9 cellular contexts compared by ENCODE assay signal in the genomic region with DNA sequence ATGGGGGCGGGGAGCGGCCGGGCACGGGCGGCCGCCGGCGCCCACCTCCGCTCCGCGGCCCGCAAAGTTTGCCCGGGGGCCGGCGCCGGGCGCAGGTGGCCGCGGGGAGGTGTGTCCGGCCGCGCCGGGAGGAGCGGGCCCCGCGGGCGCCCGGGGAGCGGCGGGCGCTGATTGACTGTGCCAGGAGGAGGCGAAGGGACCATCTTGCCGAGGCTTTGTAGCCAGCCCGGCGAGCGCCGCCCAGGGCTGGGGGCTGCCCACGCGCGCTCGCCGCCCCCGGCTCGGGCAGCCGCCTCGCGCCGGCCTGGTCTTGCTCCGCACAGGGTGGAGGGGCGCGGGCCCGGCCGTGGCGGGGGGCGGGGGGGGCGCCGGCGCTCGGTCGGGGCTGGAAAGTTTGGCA. TPM values are rescaled to one million over a fixed set of nuclear protein-coding genes. Genes with fewer than 3 reads are reported as not detected.
DNase-seq lines count a peak whose midpoint lies in the region; ATAC-seq and TF ChIP-seq lines count a peak whose summit lies in the region.
"Had no signal": no experiment of that assay in that cellular context is flagged by ENCODE, and none has a peak within 500 bp of the region (broad histone marks: within the 10 kb centered on the region; RNA-seq: fewer than 3 reads in every experiment).

No MANE protein-coding gene starts in this region.

- H3K27me3 ChIP-seq in thyroid gland: no peaks in the 10 kb centered on the region

- DNase-seq in activated CD8-positive, alpha-beta memory T cell treated with anti-CD3 and anti-CD28 coated beads, Interleukin-2, amount 10 ng/mL, durations not matched to agents 7 days and 5 days: no peak
- DNase-seq in activated CD8-positive, alpha-beta memory T cell treated with anti-CD3 and anti-CD28 coated beads for 24 hours: no peak
- DNase-seq in iPS-NIHi7 (ENCODE audit: extremely low spot score): peak; percentile 35
- DNase-seq in thyroid gland: peak; percentile 11 to 17
- no peak for DNase-seq in NCI-H2171 (lab: John Stamatoyannopoulos, UW)
- no peak for DNase-seq in activated CD8-positive, alpha-beta memory T cell treated with anti-CD3 and anti-CD28 coated beads, Interleukin-2, amount 50 U/mL, for 4 hours

- no peaks in the 10 kb centered on the region for H3K36me3 Mint-ChIP-seq in activated CD8-positive, alpha-beta memory T cell treated with anti-CD3 and anti-CD28 coated beads, Interleukin-2, amount 10 ng/mL, durations not matched to agents 7 days and 5 days
- H3K36me3 Mint-ChIP-seq: activated naive CD8-positive, alpha-beta T cell had no signal

- H3K4me3 ChIP-seq in thyroid gland (replicated peaks in 1 of 3): peak overlapping the region in 2 of 3 donors; percentile 39 to 54

- no peaks in the 10 kb centered on the region for H3K9me3 Mint-ChIP-seq in activated CD8-positive, alpha-beta memory T cell treated with anti-CD3 and anti-CD28 coated beads, Interleukin-2, amount 10 ng/mL, durations not matched to agents 7 days and 5 days (ENCODE audit: low read depth)

- no peak for TF ChIP-seq CTCF in VCaP (conservative IDR thresholded peaks at IDR 0.05)
- no peak for TF ChIP-seq CTCF in thyroid gland (IDR thresholded peaks at IDR 0.05)

- no peak for TF ChIP-seq POLR2A in thyroid gland (IDR thresholded peaks at IDR 0.05)

- no peaks in the 10 kb centered on the region for H3K9me3 ChIP-seq in thyroid gland

- intact Hi-C loops in thyroid gland (cut with DNase I): no loop called here

- CTCF ChIA-PET in activated CD8-positive, alpha-beta memory T cell treated with anti-CD3 and anti-CD28 coated beads, Interleukin-2, amount 10 ng/mL, durations not matched to agents 7 days and 5 days (lab: Charles Lee): interaction anchor here (1.6 kb wide), 1 partner anchor 8 kb away, joined by 4 read pairs; no protein-coding TSS in a partner anchor

- peaks cover 4 to 14% of the 10 kb centered on the region in 2 donors for H3K4me1 ChIP-seq in thyroid gland

- peaks cover 26% of the 10 kb centered on the region for H3K4me1 Mint-ChIP-seq in activated CD8-positive, alpha-beta memory T cell treated with anti-CD3 and anti-CD28 coated beads, Interleukin-2, amount 10 ng/mL, durations not matched to agents 7 days and 5 days

- H3K27ac ChIP-seq in VCaP: peak overlapping the region; percentile 89; the same call in 1 of the 2 replicates
- no peak overlapping the region for H3K27ac ChIP-seq in thyroid gland

- peak; percentile 4 for ATAC-seq in activated CD8-positive, alpha-beta memory T cell treated with anti-CD3 and anti-CD28 coated beads, Interleukin-2, amount 10 ng/mL, durations not matched to agents 7 days and 5 days
- no peak for ATAC-seq in GM21528 (IDR thresholded peaks at IDR 0.05; ENCODE audit: low FRiP score, unreplicated experiment)

- H3K27me3 Mint-ChIP-seq in activated CD8-positive, alpha-beta memory T cell treated with anti-CD3 and anti-CD28 coated beads, Interleukin-2, amount 10 ng/mL, durations not matched to agents 7 days and 5 days: peaks cover 63% of the 10 kb centered on the region

- H3K27ac Mint-ChIP-seq in activated CD8-positive, alpha-beta memory T cell treated with anti-CD3 and anti-CD28 coated beads, Interleukin-2, amount 10 ng/mL, durations not matched to agents 7 days and 5 days: no peak overlapping the region
- H3K27ac Mint-ChIP-seq: activated naive CD8-positive, alpha-beta T cell had no signal

- H3K4me3 Mint-ChIP-seq in activated CD8-positive, alpha-beta memory T cell treated with anti-CD3 and anti-CD28 coated beads, Interleukin-2, amount 10 ng/mL, durations not matched to agents 7 days and 5 days: no peak overlapping the region

- H3K36me3 ChIP-seq in thyroid gland: no peaks in the 10 kb centered on the region

- WGBS in thyroid gland, 2 donors: 2% methylated on average over 18 of the region's 60 CpGs; no CpG with 5 or more reads in 1 of the 2 donors

RNA-seq across cellular contexts. Expression of a gene that starts 0.4 kb away (rescaled TPM):
- total RNA-seq in activated CD8-positive, alpha-beta memory T cell treated with anti-CD3 and anti-CD28 coated beads, Interleukin-2, amount 10 ng/mL, durations not matched to agents 7 days and 5 days: under 1 TPM; 0.09 TPM
- 10 to 100 TPM in 3 of 4 donors, 1 to 10 TPM in 1; 7.5 to 27.3 (median 23.8) TPM for total RNA-seq in thyroid gland

RNA-seq across cellular contexts. Expression of a gene that starts 58.0 kb away (rescaled TPM):
- not detected for total RNA-seq in activated CD8-positive, alpha-beta memory T cell treated with anti-CD3 and anti-CD28 coated beads, Interleukin-2, amount 10 ng/mL, durations not matched to agents 7 days and 5 days
- total RNA-seq in thyroid gland: 100 to 1,000 TPM in 3 of 4 donors, 10 to 100 TPM in 1; 83.4 to 258 (median 146) TPM

Comparison
In these comparisons a context has a peak if more than half of its experiments do, and no peak if none do; other contexts are left out.
1. DNase-seq: peak in iPS-NIHi7 (single experiment) and thyroid gland (2 of 2); none in activated CD8-positive, alpha-beta memory T cell treated with anti-CD3 and anti-CD28 coated beads, Interleukin-2, amount 10 ng/mL, durations not matched to agents 7 days and 5 days (single experiment), activated CD8-positive, alpha-beta memory T cell treated with anti-CD3 and anti-CD28 coated beads for 24 hours (single experiment), NCI-H2171 (single experiment) and activated CD8-positive, alpha-beta memory T cell treated with anti-CD3 and anti-CD28 coated beads, Interleukin-2, amount 50 U/mL, for 4 hours (single experiment).
2. RNA of a gene that starts 0.4 kb away (total RNA-seq): 7.5 to 27.3 TPM in thyroid gland; 0.09 TPM in activated CD8-positive, alpha-beta memory T cell treated with anti-CD3 and anti-CD28 coated beads, Interleukin-2, amount 10 ng/mL, durations not matched to agents 7 days and 5 days; every median in the first group is over 4 times any median in the second.
3. RNA of a gene that starts 58.0 kb away (total RNA-seq): 83.4 to 258 TPM in thyroid gland; not detected in activated CD8-positive, alpha-beta memory T cell treated with anti-CD3 and anti-CD28 coated beads, Interleukin-2, amount 10 ng/mL, durations not matched to agents 7 days and 5 days; every median in the first group is over 10 times any median in the second.